Comparison of ENCODE assay signal across 8 cellular contexts in the genomic region with DNA sequence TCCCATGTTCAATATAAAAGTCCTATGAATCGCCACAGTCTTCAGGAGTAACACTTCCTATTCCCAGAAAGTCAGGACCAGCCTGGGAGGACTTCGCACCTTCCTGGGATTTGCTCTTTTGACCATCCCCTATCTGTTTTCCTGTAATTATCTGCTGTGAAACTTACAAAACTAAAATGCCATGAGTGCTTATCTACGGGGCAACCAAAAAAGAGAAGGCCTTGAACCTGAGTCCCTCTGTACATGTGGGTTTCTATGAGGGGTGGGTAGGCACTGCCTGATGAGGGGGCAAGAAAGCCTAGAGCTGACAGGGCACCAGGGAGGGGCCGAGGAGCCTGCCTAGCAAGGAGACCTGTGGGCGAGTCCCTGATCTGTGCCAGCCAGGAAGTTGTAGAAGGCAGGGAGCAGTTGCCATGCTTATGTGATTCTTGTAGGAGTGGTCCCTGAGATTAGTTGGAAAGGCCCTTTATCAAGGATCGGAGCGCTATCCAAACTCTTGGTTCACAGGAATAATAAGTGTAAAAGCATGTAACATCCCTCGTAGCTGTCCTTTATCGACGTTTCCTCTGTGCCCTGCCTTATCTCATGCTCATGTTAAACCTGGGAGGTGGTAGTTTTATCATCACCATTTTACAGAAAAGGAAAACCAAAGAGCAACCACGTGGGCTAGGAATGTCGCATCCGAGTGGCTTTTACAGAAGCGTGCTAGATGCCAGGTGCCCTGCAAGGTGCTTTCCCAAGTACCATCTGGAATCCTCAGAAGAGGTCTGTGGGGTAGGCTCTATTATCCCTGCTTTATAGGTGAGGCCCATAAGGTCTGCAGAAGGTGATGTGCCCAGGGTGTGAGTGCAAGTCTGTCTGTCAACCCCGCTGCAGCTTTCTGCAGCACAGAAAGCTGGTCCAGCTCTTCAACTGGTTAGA.
DNase-seq lines count a peak whose midpoint lies in the region; ATAC-seq, FAIRE-seq and TF ChIP-seq lines count a peak whose summit lies in the region.

No MANE protein-coding gene starts in this region.

- FAIRE-seq in HepG2 (lab: Jason Lieb, UNC): no peak

- in situ Hi-C loops in HepG2 (cut with HindIII; ENCODE audit: extremely low pct_ligation_motif_present, low pct_unique_long_range_greater_than_20kb): no loop called here

- POLR2A ChIA-PET in HepG2 (lab: Yijun Ruan, JAX): no interaction called here

- H3K79me2 ChIP-seq in HepG2 (ENCODE audit: insufficient read depth, low read length): no peaks in the 10 kb centered on the region

- peaks cover 7% of the 10 kb centered on the region for H3K36me3 Mint-ChIP-seq in activated naive CD8-positive, alpha-beta T cell treated with anti-CD3 and anti-CD28 coated beads, Interleukin-2, amount 50 U/mL, for 24 hours (ENCODE audit: low read depth)

- H4K20me1 ChIP-seq in HepG2 (ENCODE audit: insufficient read depth, low read length): no peaks in the 10 kb centered on the region

- H3K4me3 ChIP-seq in HepG2 (replicated peaks in 1 of 3; ENCODE audit: insufficient read depth in 1 of 3, low read depth in 2 of 3, low read length in 3 of 3): no peak overlapping the region
- no peak overlapping the region for H3K4me3 ChIP-seq in right lobe of liver
- H3K4me3 ChIP-seq in muscle layer of duodenum (ENCODE audit: low read depth in 1 of 2, low read length in 2 of 2): no peak overlapping the region

- no peaks in the 10 kb centered on the region for H3K9me3 Mint-ChIP-seq in activated naive CD8-positive, alpha-beta T cell treated with anti-CD3 and anti-CD28 coated beads, Interleukin-2, amount 50 U/mL, for 24 hours

- H3K27ac Mint-ChIP-seq in activated naive CD8-positive, alpha-beta T cell treated with anti-CD3 and anti-CD28 coated beads, Interleukin-2, amount 50 U/mL, for 24 hours: peak overlapping the region; percentile 98

- ATAC-seq in HepG2 (peak; percentile 42), right lobe of liver (no peak), HG03439 (IDR thresholded peaks at IDR 0.05; ENCODE audit: unreplicated experiment) (no peak)
- no peak for ATAC-seq in activated naive CD8-positive, alpha-beta T cell treated with anti-CD3 and anti-CD28 coated beads, Interleukin-2, amount 50 U/mL, for 24 hours

- peaks cover 6% of the 10 kb centered on the region for H3K27me3 Mint-ChIP-seq in activated naive CD8-positive, alpha-beta T cell treated with anti-CD3 and anti-CD28 coated beads, Interleukin-2, amount 50 U/mL, for 24 hours

- peaks cover 86% of the 10 kb centered on the region for H3K4me1 Mint-ChIP-seq in activated naive CD8-positive, alpha-beta T cell treated with anti-CD3 and anti-CD28 coated beads, Interleukin-2, amount 50 U/mL, for 24 hours

- BruUV-seq in HepG2 (replicated peaks; lab: Mats Ljungman, UMichigan): no TSS peak

- TF ChIP-seq EP300 in HepG2 (IDR thresholded peaks at IDR 0.05; ENCODE audit: low read depth in 2 of 2, low read length in 2 of 2): no peak
- TF ChIP-seq EP300 in HepG2 (CRISPR knock-in tag; IDR thresholded peaks at IDR 0.05; ENCODE audit: borderline replicate concordance): no peak

- TF ChIP-seq CTCF in HepG2 (CRISPR knock-in tag; IDR thresholded peaks at IDR 0.05) (no peak), right lobe of liver (IDR thresholded peaks at IDR 0.05) (no peak)

- H3K27ac ChIP-seq in HepG2 (ENCODE audit: extremely low read length, insufficient read depth, low read length) (no peak overlapping the region), right lobe of liver (no peak overlapping the region), muscle layer of duodenum (ENCODE audit: low read length) (peak overlapping the region; percentile 53), caudate nucleus (ENCODE audit: low read depth, low read length) (no peak overlapping the region)

- CTCF ChIA-PET in HepG2 (lab: Yijun Ruan, JAX; ENCODE audit: low intra/inter-chr PET ratio, low total read pairs): no interaction called here

- H3K36me3 ChIP-seq in HepG2 (replicated peaks in 1 of 2; ENCODE audit: control insufficient read depth in 1 of 2, insufficient read depth in 2 of 2, low read length in 2 of 2) (no peaks in the 10 kb centered on the region), right lobe of liver (no peaks in the 10 kb centered on the region), muscle layer of duodenum (ENCODE audit: control insufficient read depth in 1 of 2, insufficient read depth in 2 of 2, low read length in 2 of 2) (no peaks in the 10 kb centered on the region)

- H3K4me3 Mint-ChIP-seq in activated naive CD8-positive, alpha-beta T cell treated with anti-CD3 and anti-CD28 coated beads, Interleukin-2, amount 50 U/mL, for 24 hours: peak overlapping the region; percentile 71

- TF ChIP-seq POLR2A in HepG2 (IDR thresholded peaks at IDR 0.05; ENCODE audit: insufficient read depth in 1 of 2, low read depth in 2 of 2, low read length in 2 of 2) (no peak), right lobe of liver (IDR thresholded peaks at IDR 0.05) (no peak)

- no peak overlapping the region for H2AFZ ChIP-seq in HepG2 (ENCODE audit: low read length)

- intact Hi-C loops in HepG2 (cut with micrococcal nuclease; ENCODE audit: unreplicated experiment) (no loop called here), right lobe of liver (cut with DNase I) (no loop called here)

- H3K4me1 ChIP-seq in HepG2 (ENCODE audit: insufficient read depth, low read length) (peaks cover 43% of the 10 kb centered on the region), right lobe of liver (no peaks in the 10 kb centered on the region), muscle layer of duodenum (ENCODE audit: control insufficient read depth in 1 of 2, insufficient read depth in 2 of 2, low read length in 2 of 2) (peaks cover 16 to 17% of the 10 kb centered on the region in 2 donors)

- H3K27me3 ChIP-seq in HepG2 (ENCODE audit: control insufficient read depth in 1 of 2, insufficient read depth in 2 of 2, low read length in 2 of 2) (peaks cover 0 to 2% of the 10 kb centered on the region in 2 experiments; a peak in 3 of 5 replicates), right lobe of liver (no peaks in the 10 kb centered on the region), muscle layer of duodenum (ENCODE audit: low read depth, low read length) (no peaks in the 10 kb centered on the region)

- 57% methylated on average over 15 of the region's 15 CpGs for WGBS in HepG2 (ENCODE audit: low lambda C conversion rate)
- 66% methylated on average over 11 of the region's 15 CpGs for WGBS in right lobe of liver (ENCODE audit: insufficient coverage, low coverage, low lambda C conversion rate, missing lambda C conversion rate)

- DNase-seq in HepG2 (ENCODE audit: low spot score) (no peak), right lobe of liver (no peak), caudate nucleus (lab: John Stamatoyannopoulos, UW) (no peak), NCI-H2227 (lab: John Stamatoyannopoulos, UW; ENCODE audit: unreplicated experiment) (no peak)
- DNase-seq in activated naive CD8-positive, alpha-beta T cell treated with anti-CD3 and anti-CD28 coated beads, Interleukin-2, amount 50 U/mL, for 24 hours: no peak
- no peak for DNase-seq in stimulated activated CD4-positive, alpha-beta T cell treated with anti-CD3 and anti-CD28 coated beads, Interleukin-4, amount 100 ng/mL, for 1 hour

- H3K9me3 ChIP-seq in HepG2 (ENCODE audit: low read length) (no peaks in the 10 kb centered on the region), right lobe of liver (no peaks in the 10 kb centered on the region), muscle layer of duodenum (ENCODE audit: control insufficient read depth in 1 of 2, low read length in 2 of 2) (no peaks in the 10 kb centered on the region)

- H3K4me2 ChIP-seq in HepG2 (ENCODE audit: low read depth, low read length): peak overlapping the region; percentile 60

- no peak for TF ChIP-seq RAD21 in HepG2 (CRISPR knock-in tag; IDR thresholded peaks at IDR 0.05)

- no peak overlapping the region for H3K9ac ChIP-seq in HepG2 (ENCODE audit: insufficient read depth, low read depth, low read length)

TF ChIP-seq in HepG2, 621 proteins besides CTCF, POLR2A, EP300 and RAD21 (continues in another document):
- TF ChIP-seq KDM3A (CRISPR knock-in tag; IDR thresholded peaks at IDR 0.05; ENCODE audit: low read depth) (no peak), MAFK (conservative IDR thresholded peaks at IDR 0.05 in 1 of 2, IDR thresholded peaks at IDR 0.05 in 1 of 2; ENCODE audit: low read length in 2 of 2) (no peak), ZSCAN22 (CRISPR knock-in tag; IDR thresholded peaks at IDR 0.05) (no peak), LCORL (IDR thresholded peaks at IDR 0.05) (no peak), LCORL (CRISPR knock-in tag; IDR thresholded peaks at IDR 0.05) (peak; percentile 77), TOPORS (CRISPR knock-in tag; IDR thresholded peaks at IDR 0.05) (no peak)
- TF ChIP-seq, protein P1, sequence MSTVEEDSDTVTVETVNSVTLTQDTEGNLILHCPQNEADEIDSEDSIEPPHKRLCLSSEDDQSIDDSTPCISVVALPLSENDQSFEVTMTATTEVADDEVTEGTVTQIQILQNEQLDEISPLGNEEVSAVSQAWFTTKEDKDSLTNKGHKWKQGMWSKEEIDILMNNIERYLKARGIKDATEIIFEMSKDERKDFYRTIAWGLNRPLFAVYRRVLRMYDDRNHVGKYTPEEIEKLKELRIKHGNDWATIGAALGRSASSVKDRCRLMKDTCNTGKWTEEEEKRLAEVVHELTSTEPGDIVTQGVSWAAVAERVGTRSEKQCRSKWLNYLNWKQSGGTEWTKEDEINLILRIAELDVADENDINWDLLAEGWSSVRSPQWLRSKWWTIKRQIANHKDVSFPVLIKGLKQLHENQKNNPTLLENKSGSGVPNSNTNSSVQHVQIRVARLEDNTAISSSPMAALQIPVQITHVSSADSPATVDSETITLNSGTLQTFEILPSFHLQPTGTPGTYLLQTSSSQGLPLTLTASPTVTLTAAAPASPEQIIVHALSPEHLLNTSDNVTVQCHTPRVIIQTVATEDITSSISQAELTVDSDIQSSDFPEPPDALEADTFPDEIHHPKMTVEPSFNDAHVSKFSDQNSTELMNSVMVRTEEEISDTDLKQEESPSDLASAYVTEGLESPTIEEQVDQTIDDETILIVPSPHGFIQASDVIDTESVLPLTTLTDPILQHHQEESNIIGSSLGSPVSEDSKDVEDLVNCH (CRISPR knock-in tag; IDR thresholded peaks at IDR 0.05): no peak
- TF ChIP-seq, protein P2, sequence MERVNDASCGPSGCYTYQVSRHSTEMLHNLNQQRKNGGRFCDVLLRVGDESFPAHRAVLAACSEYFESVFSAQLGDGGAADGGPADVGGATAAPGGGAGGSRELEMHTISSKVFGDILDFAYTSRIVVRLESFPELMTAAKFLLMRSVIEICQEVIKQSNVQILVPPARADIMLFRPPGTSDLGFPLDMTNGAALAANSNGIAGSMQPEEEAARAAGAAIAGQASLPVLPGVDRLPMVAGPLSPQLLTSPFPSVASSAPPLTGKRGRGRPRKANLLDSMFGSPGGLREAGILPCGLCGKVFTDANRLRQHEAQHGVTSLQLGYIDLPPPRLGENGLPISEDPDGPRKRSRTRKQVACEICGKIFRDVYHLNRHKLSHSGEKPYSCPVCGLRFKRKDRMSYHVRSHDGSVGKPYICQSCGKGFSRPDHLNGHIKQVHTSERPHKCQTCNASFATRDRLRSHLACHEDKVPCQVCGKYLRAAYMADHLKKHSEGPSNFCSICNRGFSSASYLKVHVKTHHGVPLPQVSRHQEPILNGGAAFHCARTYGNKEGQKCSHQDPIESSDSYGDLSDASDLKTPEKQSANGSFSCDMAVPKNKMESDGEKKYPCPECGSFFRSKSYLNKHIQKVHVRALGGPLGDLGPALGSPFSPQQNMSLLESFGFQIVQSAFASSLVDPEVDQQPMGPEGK (CRISPR knock-in tag; IDR thresholded peaks at IDR 0.05): peak; percentile 50; the same call in 1 of the 2 replicates
